In genomic region chr6:73653571-73654424, GRCh38 we compare ENCODE assay signal across 9 cellular contexts. TPM values are rescaled to one million over a fixed set of nuclear protein-coding genes. Genes with fewer than 3 reads are reported as not detected.
A peak's percentile ranks its signal among the peaks of the same experiment; 100 is the strongest.
DNase-seq lines count a peak whose midpoint lies in the region; ATAC-seq, FAIRE-seq and TF ChIP-seq lines count a peak whose summit lies in the region.
"Had no signal": no experiment of that assay in that cellular context is flagged by ENCODE, and none has a peak within 500 bp of the region (broad histone marks: within the 10 kb centered on the region; RNA-seq: fewer than 3 reads in every experiment).

Gene SLC17A5, minus strand, starts transcription at chr6:73653992. Its CDS starts 106 bp downstream, at chr6:73653886.

- TF ChIP-seq CTCF in kidney (IDR thresholded peaks at IDR 0.05; ENCODE audit: borderline replicate concordance, extremely low read depth, insufficient read depth): no peak

- H3K9me3 ChIP-seq in kidney (ENCODE audit: control insufficient read depth in 1 of 2, low read length in 2 of 2): no peaks in the 10 kb centered on the region

- H3K9ac ChIP-seq in kidney (ENCODE audit: low read length in 2 of 2): peak within 1 kb of the TSS; percentile 89 to 91

- no peaks in the 10 kb centered on the region for H3K36me3 ChIP-seq in kidney (ENCODE audit: control insufficient read depth in 1 of 2, insufficient read depth in 2 of 2, low read length in 2 of 2)

- ATAC-seq in HG03378 (IDR thresholded peaks at IDR 0.05; ENCODE audit: unreplicated experiment): peak; percentile 81

- H3K4me1 ChIP-seq in kidney (ENCODE audit: control insufficient read depth in 1 of 2, insufficient read depth in 1 of 2, low read depth in 1 of 2, low read length in 2 of 2): peaks cover 0 to 3% of the 10 kb centered on the region in 2 donors

- FAIRE-seq in kidney (lab: Jason Lieb, UNC): no peak
- FAIRE-seq: TTC549 had no signal

- peak; percentile 99 for DNase-seq in AML-193 (lab: John Stamatoyannopoulos, UW)
- peak; percentile 81 for DNase-seq in NCI-H446 treated with DMSO at 0.1 percent for 48 hours (lab: John Stamatoyannopoulos, UW)
- DNase-seq in activated CD4-positive, alpha-beta T cell treated with anti-CD3 and anti-CD28 coated beads for 1 hour: peak; percentile 77
- DNase-seq in cerebellum (ENCODE audit: low spot score): peak; percentile 95
- DNase-seq in kidney: peak; percentile 97
- DNase-seq in stimulated activated CD4-positive, alpha-beta T cell treated with anti-CD3 and anti-CD28 coated beads, Interleukin-15, amount 100 ng/mL, for 1 hour (ENCODE audit: low read depth in 1 of 2, low spot score in 1 of 2): peak; percentile 78 to 88

- peak within 1 kb of the TSS; percentile 98 to 99 for H3K27ac ChIP-seq in kidney (ENCODE audit: low read depth in 2 of 2, low read length in 2 of 2)

- intact Hi-C loops in kidney (cut with DNase I): no loop called here

- peak; percentile 82 for TF ChIP-seq POLR2A in GM19099 (IDR thresholded peaks at IDR 0.05; ENCODE audit: extremely low read depth, insufficient read length, low read depth)

- H3K4me3 ChIP-seq in kidney (ENCODE audit: low read length in 2 of 2): peak within 1 kb of the TSS; percentile 94 to 96

RNA-seq across cellular contexts. Expression of gene SLC17A5, which starts in this region (rescaled TPM):
- total RNA-seq in cerebellum (19.1 TPM), kidney (15.5 TPM)
- polyA plus RNA-seq in kidney (ENCODE audit: insufficient read depth, low read depth, low replicate concordance): 18.2 TPM

Comparison
In these comparisons a context has a peak if more than half of its experiments do, and no peak if none do; other contexts are left out.
1. Peak in every context shown above with its lines: DNase-seq, ATAC-seq, H3K4me3 ChIP-seq and H3K27ac ChIP-seq.